ENCODE assay signal across 17 cellular contexts in genomic region chr22:21948824-21949568, GRCh38. TPM values are rescaled to one million over a fixed set of nuclear protein-coding genes. Genes with fewer than 3 reads are reported as not detected.
DNase-seq lines count a peak whose midpoint lies in the region; ATAC-seq and TF ChIP-seq lines count a peak whose summit lies in the region.
"Had no signal": no experiment of that assay in that cellular context is flagged by ENCODE, and none has a peak within 500 bp of the region (broad histone marks: within the 10 kb centered on the region; RNA-seq: fewer than 3 reads in every experiment).

No MANE protein-coding gene starts in this region.

- peaks cover 58% of the 10 kb centered on the region for H3K4me1 Mint-ChIP-seq in CD14-positive monocyte

- H3K27ac ChIP-seq in RWPE1: peak overlapping the region; percentile 32
- peak overlapping the region; percentile 94 for H3K27ac ChIP-seq in lower lobe of right lung
- peak overlapping the region in 17 of 21 experiments; percentile 17 to 98 (median 65) for H3K27ac ChIP-seq in skin epidermis
- H3K27ac ChIP-seq: brain microvascular endothelial cell, KMS-11, SJSA1 had no signal

- peak overlapping the region; percentile 63 to 98 (median 84) for H3K27ac Mint-ChIP-seq in CD14-positive monocyte

- ATAC-seq in lower lobe of right lung (no peak), GM18519 (IDR thresholded peaks at IDR 0.05; ENCODE audit: low FRiP score, unreplicated experiment) (no peak), HG03196 (IDR thresholded peaks at IDR 0.05; ENCODE audit: unreplicated experiment) (no peak)

- peaks cover 82% of the 10 kb centered on the region for H3K4me1 ChIP-seq in lower lobe of right lung

- CTCF ChIA-PET in RWPE1 (lab: Yijun Ruan, JAX): interaction anchor here (3.0 kb wide), 1 partner anchor 10 kb away, joined by 11 read pairs; no protein-coding TSS in a partner anchor

- H3K4me3 ChIP-seq in lower lobe of right lung: no peak overlapping the region
- H3K4me3 ChIP-seq in skin epidermis: no peak overlapping the region
- H3K4me3 ChIP-seq: SJSA1 had no signal

- H3K9me3 Mint-ChIP-seq in CD14-positive monocyte: peaks cover 0 to 3% (median 0%) of the 10 kb centered on the region in 7 donors

- no peak overlapping the region for H3K4me3 Mint-ChIP-seq in CD14-positive monocyte

- H3K27me3 Mint-ChIP-seq in CD14-positive monocyte (ENCODE audit: low read depth in 3 of 3): peaks cover 0 to 6% (median 3%) of the 10 kb centered on the region in 3 donors

- peaks cover 48 to 62% of the 10 kb centered on the region in 2 donors for H3K36me3 Mint-ChIP-seq in CD14-positive monocyte

- H3K9me3 ChIP-seq in lower lobe of right lung: no peaks in the 10 kb centered on the region
- H3K9me3 ChIP-seq: BE2C, SJSA1 had no signal

- no peak for TF ChIP-seq CTCF in CD14-positive monocyte (IDR thresholded peaks at IDR 0.05)
- TF ChIP-seq CTCF in RWPE1 (conservative IDR thresholded peaks at IDR 0.05; ENCODE audit: low read depth): no peak
- TF ChIP-seq CTCF in lower lobe of right lung (IDR thresholded peaks at IDR 0.05): no peak

- no peak for DNase-seq in CD14-positive monocyte (ENCODE audit: low spot score)
- no peak for DNase-seq in RWPE1 (ENCODE audit: low spot score)
- no peak for DNase-seq in lower lobe of right lung
- DNase-seq in HuH-7 (ENCODE audit: low spot score): no peak
- no peak for DNase-seq in activated CD4-positive, alpha-beta T cell treated with anti-CD3 and anti-CD28 coated beads for 48 hours
- DNase-seq: activated naive CD4-positive, alpha-beta T cell treated with anti-CD3 and anti-CD28 coated beads, Interleukin-2, amount 50 U/mL, for 16 hours; BE2C; brain microvascular endothelial cell; DMS79; effector CD4-positive, alpha-beta T cell; NCI-H1436 treated with DMSO at 0.1 percent for 48 hours; NCI-H345 had no signal

- POLR2A ChIA-PET in RWPE1 (lab: Yijun Ruan, JAX; ENCODE audit: low non-redundant PET): no interaction called here

- no peaks in the 10 kb centered on the region for H3K27me3 ChIP-seq in lower lobe of right lung (ENCODE audit: low read depth)
- H3K27me3 ChIP-seq: BE2C, brain microvascular endothelial cell, SJSA1 had no signal

- intact Hi-C loops in CD14-positive monocyte (cut with micrococcal nuclease) (no loop called here), lower lobe of right lung (cut with DNase I) (no loop called here)

- H3K36me3 ChIP-seq in lower lobe of right lung: peaks cover 21% of the 10 kb centered on the region

RNA-seq across cellular contexts. Expression of gene PPM1F, which starts 3.7 kb away (rescaled TPM):
- 10 to 100 TPM; 28.8 to 37.2 TPM for polyA plus RNA-seq in CD14-positive monocyte
- 51.0 TPM for total RNA-seq in lower lobe of right lung

RNA-seq across cellular contexts. Expression of gene TOP3B, which starts 33.6 kb away (rescaled TPM):
- polyA plus RNA-seq in CD14-positive monocyte: 1 to 10 TPM; 9.0 to 9.5 TPM
- total RNA-seq in lower lobe of right lung: 32.1 TPM

Comparison
In these comparisons a context has a peak if more than half of its experiments do, and no peak if none do; other contexts are left out.
1. H3K27ac ChIP-seq: peak in every context shown above with its lines; median percentile 94 in lower lobe of right lung; 65 in skin epidermis; 32 in RWPE1.